11 cellular contexts compared by ENCODE assay signal in the genomic region with DNA sequence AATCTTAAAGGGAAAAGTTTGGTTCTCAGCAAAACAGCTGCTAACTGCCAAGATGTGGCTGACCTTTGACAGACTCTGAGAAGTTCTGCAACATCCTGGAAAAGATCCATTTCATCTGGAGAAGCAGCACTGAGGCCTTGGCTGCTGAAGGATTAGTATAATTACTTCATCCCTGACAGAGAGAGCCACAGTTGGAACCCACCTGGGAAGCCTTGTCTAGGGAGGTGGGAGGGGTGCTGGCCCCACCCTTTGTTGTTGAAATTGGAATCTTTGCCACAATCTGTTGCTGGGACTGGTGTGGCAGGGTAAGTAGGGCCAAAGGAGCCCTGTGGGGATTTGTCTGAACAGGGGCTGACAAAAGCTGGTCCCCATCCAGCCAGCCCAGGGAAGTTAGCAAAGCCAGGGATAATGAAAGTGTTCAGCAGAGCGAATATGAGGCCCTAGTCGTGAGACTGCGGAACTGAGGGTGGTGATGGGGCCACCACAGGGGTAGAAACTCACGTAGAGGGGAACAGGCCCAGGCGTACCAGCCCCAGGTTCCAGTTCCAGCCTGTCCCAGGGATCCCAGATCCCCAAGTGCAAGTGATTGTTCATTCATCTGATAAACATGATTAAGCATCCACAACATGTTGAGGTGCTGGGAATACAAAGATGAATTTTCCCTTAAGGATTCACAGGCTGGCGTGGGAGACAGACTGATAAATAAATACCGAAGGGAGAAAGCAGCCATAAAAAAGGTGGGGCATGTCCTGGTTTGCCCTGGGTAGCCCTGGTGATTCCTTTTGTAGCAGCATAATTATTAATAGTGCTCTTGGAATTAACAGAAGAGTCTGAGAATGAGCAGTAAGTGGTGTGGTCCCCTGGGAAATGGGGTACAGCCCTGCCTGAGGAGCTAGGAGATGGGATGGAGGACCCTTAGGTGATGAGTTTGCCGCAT.
DNase-seq lines count a peak whose midpoint lies in the region; ATAC-seq and TF ChIP-seq lines count a peak whose summit lies in the region.
"Had no signal": no experiment of that assay in that cellular context is flagged by ENCODE, and none has a peak within 500 bp of the region (broad histone marks: within the 10 kb centered on the region; RNA-seq: fewer than 3 reads in every experiment).

No MANE protein-coding gene starts in this region.

- no peak overlapping the region for H3K4me3 ChIP-seq in GM23338
- no peak overlapping the region for H3K4me3 ChIP-seq in hepatocyte
- no peak overlapping the region for H3K4me3 ChIP-seq in skeletal muscle cell (ENCODE audit: low read depth, low read length)

- H3K27me3 Mint-ChIP-seq in GM23338 (ENCODE audit: insufficient read depth, low read depth, poor library complexity) = peaks cover 2% of the 10 kb centered on the region
- H3K27me3 Mint-ChIP-seq in MCF 10A (ENCODE audit: insufficient read depth, unreplicated experiment) = no peaks in the 10 kb centered on the region
- H3K27me3 Mint-ChIP-seq in CD14-positive monocyte (ENCODE audit: low read depth in 3 of 3) = peaks cover 0 to 3% (median 2%) of the 10 kb centered on the region in 3 donors
- H3K27me3 Mint-ChIP-seq in stimulated activated naive B cell treated with anti-CD40 and anti-IgM and Interleukin-4, amounts not matched to agents 10 μg/mL and 1 μg/mL and 100 μg/mL, for 72 hours = no peaks in the 10 kb centered on the region

- no peaks in the 10 kb centered on the region for H3K27me3 ChIP-seq in GM23338 (ENCODE audit: insufficient read depth)
- no peaks in the 10 kb centered on the region for H3K27me3 ChIP-seq in hepatocyte

- H3K4me1 ChIP-seq in GM23338 (ENCODE audit: insufficient read depth) (peaks cover 17% of the 10 kb centered on the region), hepatocyte (ENCODE audit: insufficient read depth) (peaks cover 28% of the 10 kb centered on the region)

- peak; percentile 35; the same call in 1 of the 3 replicates for ATAC-seq in GM23338
- ATAC-seq in stimulated activated naive B cell treated with anti-CD40 and anti-IgM and Interleukin-4, amounts not matched to agents 10 μg/mL and 1 μg/mL and 100 μg/mL, for 72 hours (replicated peaks) = no peak
- ATAC-seq: activated T-cell treated with anti-CD3 and anti-CD28 coated beads, Interleukin-2, amount 50 U/mL, for 72 hours had no signal

- TF ChIP-seq CTCF in GM23338 (conservative IDR thresholded peaks at IDR 0.05; ENCODE audit: low read depth in 2 of 2) = no peak
- TF ChIP-seq CTCF in MCF 10A (IDR thresholded peaks at IDR 0.05; ENCODE audit: unreplicated experiment) = no peak
- no peak for TF ChIP-seq CTCF in hepatocyte (IDR thresholded peaks at IDR 0.05; ENCODE audit: poor library complexity)
- TF ChIP-seq CTCF in CD14-positive monocyte (IDR thresholded peaks at IDR 0.05) = no peak

- peaks cover 15% of the 10 kb centered on the region for H3K4me1 Mint-ChIP-seq in GM23338
- H3K4me1 Mint-ChIP-seq in MCF 10A (ENCODE audit: insufficient read depth, unreplicated experiment) = peaks cover 31% of the 10 kb centered on the region
- H3K4me1 Mint-ChIP-seq in CD14-positive monocyte = no peaks in the 10 kb centered on the region
- H3K4me1 Mint-ChIP-seq in stimulated activated naive B cell treated with anti-CD40 and anti-IgM and Interleukin-4, amounts not matched to agents 10 μg/mL and 1 μg/mL and 100 μg/mL, for 72 hours = peaks cover 4 to 13% of the 10 kb centered on the region in 2 donors

- intact Hi-C loops in MCF 10A (cut with micrococcal nuclease) (no loop called here), CD14-positive monocyte (cut with micrococcal nuclease) (no loop called here)

- H3K9me3 ChIP-seq in hepatocyte (ENCODE audit: low read depth) = no peaks in the 10 kb centered on the region

- no TSS peak for BruUV-seq in MCF 10A (replicated peaks; lab: Mats Ljungman, UMichigan)

- H3K4me2 ChIP-seq in GM23338 (no peak overlapping the region), hepatocyte (peak overlapping the region; percentile 58)

- 87% methylated on average over 8 of the region's 8 CpGs for WGBS in hepatocyte (ENCODE audit: low lambda C conversion rate, missing lambda C conversion rate)

- CTCF ChIA-PET in MCF 10A (lab: Yijun Ruan, JAX) = interaction anchor here (0.6 to 1.9 kb wide), 3 partner anchors 10 to 195 kb away, joined by 3 to 7 read pairs (median 3); no protein-coding TSS in a partner anchor

- H3K79me2 ChIP-seq in GM23338 (replicated peaks; ENCODE audit: insufficient read depth) (peaks cover 75% of the 10 kb centered on the region), hepatocyte (peaks cover 44% of the 10 kb centered on the region)

- DNase-seq in GM23338 (ENCODE audit: low spot score) = no peak
- peak; percentile 34 for DNase-seq in MCF 10A (ENCODE audit: unreplicated experiment)
- no peak for DNase-seq in hepatocyte (ENCODE audit: low spot score)
- DNase-seq in skeletal muscle cell (ENCODE audit: low read depth) = peak; percentile 91
- no peak for DNase-seq in CD14-positive monocyte (ENCODE audit: low spot score)
- DNase-seq in central memory CD4-positive, alpha-beta T cell = no peak
- DNase-seq in stimulated activated naive B cell treated with anti-CD40 and anti-IgM and Interleukin-4, amounts not matched to agents 10 μg/mL and 1 μg/mL and 100 μg/mL, for 72 hours = no peak
- no peak for DNase-seq in ACHN
- DNase-seq: activated T-cell treated with anti-CD3 and anti-CD28 coated beads, Interleukin-2, amount 50 U/mL, for 72 hours; hippocampal formation; NCI-H1694 treated with DMSO at 0.1 percent for 48 hours had no signal

- no peaks in the 10 kb centered on the region for H3K36me3 ChIP-seq in GM23338 (ENCODE audit: insufficient read depth)
- no peaks in the 10 kb centered on the region for H3K36me3 ChIP-seq in hepatocyte (replicated peaks; ENCODE audit: insufficient read depth, low read depth)

- H3K4me3 Mint-ChIP-seq in GM23338 = no peak overlapping the region
- no peak overlapping the region for H3K4me3 Mint-ChIP-seq in MCF 10A (ENCODE audit: unreplicated experiment)
- H3K4me3 Mint-ChIP-seq in CD14-positive monocyte = no peak overlapping the region
- no peak overlapping the region for H3K4me3 Mint-ChIP-seq in stimulated activated naive B cell treated with anti-CD40 and anti-IgM and Interleukin-4, amounts not matched to agents 10 μg/mL and 1 μg/mL and 100 μg/mL, for 72 hours
- H3K4me3 Mint-ChIP-seq: activated T-cell treated with anti-CD3 and anti-CD28 coated beads, Interleukin-2, amount 50 U/mL, for 72 hours had no signal

- no peaks in the 10 kb centered on the region for H3K9me3 Mint-ChIP-seq in GM23338
- H3K9me3 Mint-ChIP-seq in MCF 10A (ENCODE audit: unreplicated experiment) = no peaks in the 10 kb centered on the region
- peaks cover 0 to under 1% (median 0%) of the 10 kb centered on the region in 7 donors for H3K9me3 Mint-ChIP-seq in CD14-positive monocyte
- H3K9me3 Mint-ChIP-seq in stimulated activated naive B cell treated with anti-CD40 and anti-IgM and Interleukin-4, amounts not matched to agents 10 μg/mL and 1 μg/mL and 100 μg/mL, for 72 hours = no peaks in the 10 kb centered on the region
- H3K9me3 Mint-ChIP-seq: activated T-cell treated with anti-CD3 and anti-CD28 coated beads, Interleukin-2, amount 50 U/mL, for 72 hours had no signal

- POLR2A ChIA-PET in MCF 10A (lab: Yijun Ruan, JAX) = interaction anchor here (2.1 kb wide), 1 partner anchor 13 kb away, joined by 6 read pairs; no protein-coding TSS in a partner anchor

- H4K20me1 ChIP-seq in GM23338 (replicated peaks; ENCODE audit: insufficient read depth) = peaks cover 15% of the 10 kb centered on the region
- H4K20me1 ChIP-seq in hepatocyte (ENCODE audit: insufficient read depth, poor library complexity, severe bottlenecking) = no peaks in the 10 kb centered on the region

- H3F3A ChIP-seq in GM23338 (replicated peaks; ENCODE audit: low read depth) = no peaks in the 10 kb centered on the region

- in situ Hi-C loops in ACHN (cut with HindIII; ENCODE audit: low pct_ligation_motif_present, low pct_unique_long_range_greater_than_20kb, low sequenced_read_pairs) = no loop called here

- no peak overlapping the region for H3K27ac Mint-ChIP-seq in GM23338
- peak overlapping the region; percentile 37 for H3K27ac Mint-ChIP-seq in MCF 10A (ENCODE audit: low read depth, unreplicated experiment)
- H3K27ac Mint-ChIP-seq in CD14-positive monocyte = no peak overlapping the region
- no peak overlapping the region for H3K27ac Mint-ChIP-seq in stimulated activated naive B cell treated with anti-CD40 and anti-IgM and Interleukin-4, amounts not matched to agents 10 μg/mL and 1 μg/mL and 100 μg/mL, for 72 hours
- H3K27ac Mint-ChIP-seq: activated T-cell treated with anti-CD3 and anti-CD28 coated beads, Interleukin-2, amount 50 U/mL, for 72 hours had no signal

- no peak overlapping the region for H3K27ac ChIP-seq in GM23338 (ENCODE audit: low read depth)
- peak overlapping the region; percentile 36 for H3K27ac ChIP-seq in hepatocyte

- H2AFZ ChIP-seq in GM23338 = no peak overlapping the region
- H2AFZ ChIP-seq in hepatocyte = no peak overlapping the region

- H3K9me2 ChIP-seq in GM23338 (ENCODE audit: insufficient read depth) (peaks cover 22% of the 10 kb centered on the region), hepatocyte (replicated peaks; ENCODE audit: insufficient read depth) (no peaks in the 10 kb centered on the region)

- H3K36me3 Mint-ChIP-seq in GM23338 (ENCODE audit: low read depth) (peaks cover 7% of the 10 kb centered on the region; the same call in 2 of the 3 replicates), MCF 10A (ENCODE audit: insufficient read depth, unreplicated experiment) (peaks cover 6% of the 10 kb centered on the region), CD14-positive monocyte (no peaks in the 10 kb centered on the region)
- H3K36me3 Mint-ChIP-seq in stimulated activated naive B cell treated with anti-CD40 and anti-IgM and Interleukin-4, amounts not matched to agents 10 μg/mL and 1 μg/mL and 100 μg/mL, for 72 hours = no peaks in the 10 kb centered on the region

TF ChIP-seq in GM23338, 12 proteins besides CTCF, POLR2A, EP300 and RAD21 (continues in another document):
- no peak for TF ChIP-seq EZH2 (IDR thresholded peaks at IDR 0.05; ENCODE audit: low read depth, unreplicated experiment)
- TF ChIP-seq, protein P1, sequence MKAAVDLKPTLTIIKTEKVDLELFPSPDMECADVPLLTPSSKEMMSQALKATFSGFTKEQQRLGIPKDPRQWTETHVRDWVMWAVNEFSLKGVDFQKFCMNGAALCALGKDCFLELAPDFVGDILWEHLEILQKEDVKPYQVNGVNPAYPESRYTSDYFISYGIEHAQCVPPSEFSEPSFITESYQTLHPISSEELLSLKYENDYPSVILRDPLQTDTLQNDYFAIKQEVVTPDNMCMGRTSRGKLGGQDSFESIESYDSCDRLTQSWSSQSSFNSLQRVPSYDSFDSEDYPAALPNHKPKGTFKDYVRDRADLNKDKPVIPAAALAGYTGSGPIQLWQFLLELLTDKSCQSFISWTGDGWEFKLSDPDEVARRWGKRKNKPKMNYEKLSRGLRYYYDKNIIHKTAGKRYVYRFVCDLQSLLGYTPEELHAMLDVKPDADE (IDR thresholded peaks at IDR 0.05) = no peak
- no peak for TF ChIP-seq ZNF114 (CRISPR knock-in tag; IDR thresholded peaks at IDR 0.05)
- TF ChIP-seq POLR2AphosphoS5 (IDR thresholded peaks at IDR 0.05; ENCODE audit: low read depth) = no peak
- no peak for TF ChIP-seq ZNF331 (CRISPR knock-in tag; IDR thresholded peaks at IDR 0.05; ENCODE audit: low read depth)
- TF ChIP-seq JUNB (IDR thresholded peaks at IDR 0.05; ENCODE audit: unreplicated experiment) = no peak
- no peak for TF ChIP-seq NANOG (IDR thresholded peaks at IDR 0.05; ENCODE audit: borderline replicate concordance)

Comparison
In these comparisons a context has a peak if more than half of its experiments do, and no peak if none do; other contexts are left out.
1. DNase-seq: peak in MCF 10A (single experiment) and skeletal muscle cell (single experiment); none in GM23338 (single experiment), hepatocyte (single experiment), CD14-positive monocyte (single experiment), central memory CD4-positive, alpha-beta T cell (single experiment), stimulated activated naive B cell treated with anti-CD40 and anti-IgM and Interleukin-4, amounts not matched to agents 10 μg/mL and 1 μg/mL and 100 μg/mL, for 72 hours (single experiment) and ACHN (single experiment).